ENCODE assay signal across 8 cellular contexts in genomic region chr11:46381046-46381835, GRCh38. TPM values are rescaled to one million over a fixed set of nuclear protein-coding genes. Genes with fewer than 3 reads are reported as not detected.
DNase-seq lines count a peak whose midpoint lies in the region; ATAC-seq and TF ChIP-seq lines count a peak whose summit lies in the region.

A gene with protein sequence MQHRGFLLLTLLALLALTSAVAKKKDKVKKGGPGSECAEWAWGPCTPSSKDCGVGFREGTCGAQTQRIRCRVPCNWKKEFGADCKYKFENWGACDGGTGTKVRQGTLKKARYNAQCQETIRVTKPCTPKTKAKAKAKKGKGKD (plus strand): TSS chr11:46381669. CDS start chr11:46382058, 389 bp downstream.

- H2AFZ ChIP-seq in KMS-11 (ENCODE audit: low read depth) = peak within 1 kb of the TSS; percentile 18; the same call in 1 of the 2 replicates

- DNase-seq in EL (peak; percentile 40), ascending aorta (ENCODE audit: low spot score in 2 of 2) (no peak)

- H3K9ac ChIP-seq in KMS-11 (peak within 1 kb of the TSS; percentile 32; the same call in 1 of the 2 replicates), iPS-15b (ENCODE audit: low read depth, low read length) (peak within 1 kb of the TSS; percentile 91), skeletal muscle satellite cell (ENCODE audit: low read depth, low read length) (peak within 1 kb of the TSS; percentile 77)

- H3K4me3 ChIP-seq in KMS-11 (IDR thresholded peaks at IDR 0.05; ENCODE audit: insufficient read depth, low read depth, low read length) = no peak within 1 kb of the TSS
- peak within 1 kb of the TSS; percentile 71 to 84 for H3K4me3 ChIP-seq in ascending aorta
- H3K4me3 ChIP-seq in iPS-15b (ENCODE audit: low read depth, low read length) = peak within 1 kb of the TSS; percentile 80
- H3K4me3 ChIP-seq in skeletal muscle satellite cell (ENCODE audit: low read length) = peak within 1 kb of the TSS; percentile 68

- H3K27ac ChIP-seq in KMS-11 (no peak within 1 kb of the TSS), ascending aorta (peak within 1 kb of the TSS; percentile 28 to 52)

- ATAC-seq in GM18517 (IDR thresholded peaks at IDR 0.05; ENCODE audit: unreplicated experiment) (no peak), HG02885 (IDR thresholded peaks at IDR 0.05; ENCODE audit: poor library complexity, unreplicated experiment) (no peak), HG03520 (IDR thresholded peaks at IDR 0.05; ENCODE audit: unreplicated experiment) (no peak)

- H3K4me2 ChIP-seq in KMS-11 = peak within 1 kb of the TSS; percentile 100
- H3K4me2 ChIP-seq in skeletal muscle satellite cell (ENCODE audit: low read length) = peak within 1 kb of the TSS; percentile 90

- no peaks in the 10 kb centered on the region for H3K79me2 ChIP-seq in KMS-11 (ENCODE audit: insufficient read depth, low read depth)

- no peak for TF ChIP-seq CTCF in KMS-11 (conservative IDR thresholded peaks at IDR 0.05; ENCODE audit: low read depth, low read length)
- TF ChIP-seq CTCF in ascending aorta (IDR thresholded peaks at IDR 0.05) = no peak

- H4K20me1 ChIP-seq in KMS-11 (ENCODE audit: insufficient read depth) = no peaks in the 10 kb centered on the region

- H3K36me3 ChIP-seq in KMS-11 (ENCODE audit: insufficient read depth) = no peaks in the 10 kb centered on the region
- H3K36me3 ChIP-seq in ascending aorta = peaks cover 9 to 14% of the 10 kb centered on the region in 2 donors
- peaks cover 25% of the 10 kb centered on the region for H3K36me3 ChIP-seq in iPS-15b (ENCODE audit: control insufficient read depth, insufficient read depth, low read length)
- peaks cover 14% of the 10 kb centered on the region for H3K36me3 ChIP-seq in skeletal muscle satellite cell (ENCODE audit: insufficient read depth, low read length)

- H3K4me1 ChIP-seq in KMS-11 (ENCODE audit: low read depth, poor library complexity, severe bottlenecking) (peaks cover 9% of the 10 kb centered on the region), ascending aorta (peaks cover 5 to 7% of the 10 kb centered on the region in 2 donors), iPS-15b (ENCODE audit: control insufficient read depth, insufficient read depth, low read length) (peaks cover 9% of the 10 kb centered on the region), skeletal muscle satellite cell (ENCODE audit: control insufficient read depth, insufficient read depth, low read length) (peaks cover 24% of the 10 kb centered on the region)

- H3K9me3 ChIP-seq in ascending aorta (no peaks in the 10 kb centered on the region), iPS-15b (ENCODE audit: control insufficient read depth, insufficient read depth, low read length) (no peaks in the 10 kb centered on the region), skeletal muscle satellite cell (replicated peaks; ENCODE audit: low read length) (no peaks in the 10 kb centered on the region)

- peaks cover 15% of the 10 kb centered on the region for H3K27me3 ChIP-seq in KMS-11 (ENCODE audit: insufficient read depth, low read depth)
- peaks cover 14% of the 10 kb centered on the region for H3K27me3 ChIP-seq in ascending aorta
- peaks cover 2% of the 10 kb centered on the region for H3K27me3 ChIP-seq in iPS-15b (ENCODE audit: control insufficient read depth, insufficient read depth, low read length)
- peaks cover 6% of the 10 kb centered on the region for H3K27me3 ChIP-seq in skeletal muscle satellite cell (ENCODE audit: control insufficient read depth, insufficient read depth, low read length)

- intact Hi-C loops in ascending aorta (cut with DNase I) = loop anchor here (10.0 kb wide), 1 partner anchor 234 kb away; the partner anchor contains the start of genes ATG13 and HARBI1

RNA-seq across cellular contexts. Expression of the gene that starts here (rescaled TPM):
- 93.3 TPM for total RNA-seq in ascending aorta
- 3.9 and 5.6 TPM in 2 replicates for total RNA-seq in skeletal muscle satellite cell (2012; rRNA removed)

Comparison
In these comparisons a context has a peak if more than half of its experiments do, and no peak if none do; other contexts are left out.
1. H3K9ac ChIP-seq: peak in every context shown above with its lines; median percentile 91 in iPS-15b; 77 in skeletal muscle satellite cell; 32 in KMS-11.